ENCODE assay signal across 2 cellular contexts in the genomic region with DNA sequence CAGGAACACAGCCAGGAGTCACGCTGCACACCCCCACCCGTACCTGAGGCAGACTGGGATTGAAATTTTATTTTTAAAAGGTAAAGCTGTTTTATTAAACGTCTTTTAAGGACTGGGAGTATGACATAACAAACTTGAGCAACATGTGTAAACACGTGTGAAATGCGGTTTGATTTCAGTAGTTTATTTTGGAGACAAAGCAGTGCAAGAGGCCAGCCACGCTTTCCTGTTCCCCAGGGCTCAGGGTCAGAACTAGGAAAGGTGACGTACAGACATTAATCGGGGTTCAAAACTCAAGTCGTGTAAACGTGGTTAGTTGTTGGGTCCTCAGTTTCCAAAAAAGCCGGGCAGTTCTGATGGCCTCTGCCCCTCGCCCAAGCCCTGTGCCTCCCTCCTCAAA.
TF ChIP-seq lines count a peak whose summit lies in the region.

No MANE protein-coding gene starts in this region.

TF ChIP-seq in GM12878, 131 proteins besides CTCF, POLR2A, EP300 and RAD21 (continued from another document):
- TF ChIP-seq NKRF (conservative IDR thresholded peaks at IDR 0.05): no peak
- no peak for TF ChIP-seq CEBPB (IDR thresholded peaks at IDR 0.05; ENCODE audit: borderline replicate concordance in 1 of 2, low read depth in 2 of 2, low read length in 2 of 2)
- TF ChIP-seq ASH2L (IDR thresholded peaks at IDR 0.05; ENCODE audit: borderline replicate concordance, low read depth): no peak
- TF ChIP-seq CBX3 (IDR thresholded peaks at IDR 0.05; ENCODE audit: borderline replicate concordance, low read depth): no peak
- TF ChIP-seq, protein P1, sequence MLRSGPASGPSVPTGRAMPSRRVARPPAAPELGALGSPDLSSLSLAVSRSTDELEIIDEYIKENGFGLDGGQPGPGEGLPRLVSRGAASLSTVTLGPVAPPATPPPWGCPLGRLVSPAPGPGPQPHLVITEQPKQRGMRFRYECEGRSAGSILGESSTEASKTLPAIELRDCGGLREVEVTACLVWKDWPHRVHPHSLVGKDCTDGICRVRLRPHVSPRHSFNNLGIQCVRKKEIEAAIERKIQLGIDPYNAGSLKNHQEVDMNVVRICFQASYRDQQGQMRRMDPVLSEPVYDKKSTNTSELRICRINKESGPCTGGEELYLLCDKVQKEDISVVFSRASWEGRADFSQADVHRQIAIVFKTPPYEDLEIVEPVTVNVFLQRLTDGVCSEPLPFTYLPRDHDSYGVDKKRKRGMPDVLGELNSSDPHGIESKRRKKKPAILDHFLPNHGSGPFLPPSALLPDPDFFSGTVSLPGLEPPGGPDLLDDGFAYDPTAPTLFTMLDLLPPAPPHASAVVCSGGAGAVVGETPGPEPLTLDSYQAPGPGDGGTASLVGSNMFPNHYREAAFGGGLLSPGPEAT (IDR thresholded peaks at IDR 0.05; ENCODE audit: low read depth): no peak
- TF ChIP-seq ATF7 (IDR thresholded peaks at IDR 0.05; ENCODE audit: low read depth): no peak
- no peak for TF ChIP-seq TCF12 (IDR thresholded peaks at IDR 0.05; ENCODE audit: low read depth, low read length)
- TF ChIP-seq ZNF207 (IDR thresholded peaks at IDR 0.05; ENCODE audit: borderline replicate concordance): no peak
- TF ChIP-seq ZBED1 (IDR thresholded peaks at IDR 0.05; ENCODE audit: borderline replicate concordance): no peak
- TF ChIP-seq, protein P2, sequence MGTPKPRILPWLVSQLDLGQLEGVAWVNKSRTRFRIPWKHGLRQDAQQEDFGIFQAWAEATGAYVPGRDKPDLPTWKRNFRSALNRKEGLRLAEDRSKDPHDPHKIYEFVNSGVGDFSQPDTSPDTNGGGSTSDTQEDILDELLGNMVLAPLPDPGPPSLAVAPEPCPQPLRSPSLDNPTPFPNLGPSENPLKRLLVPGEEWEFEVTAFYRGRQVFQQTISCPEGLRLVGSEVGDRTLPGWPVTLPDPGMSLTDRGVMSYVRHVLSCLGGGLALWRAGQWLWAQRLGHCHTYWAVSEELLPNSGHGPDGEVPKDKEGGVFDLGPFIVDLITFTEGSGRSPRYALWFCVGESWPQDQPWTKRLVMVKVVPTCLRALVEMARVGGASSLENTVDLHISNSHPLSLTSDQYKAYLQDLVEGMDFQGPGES (IDR thresholded peaks at IDR 0.05): no peak
- no peak for TF ChIP-seq POLR2AphosphoS2 (IDR thresholded peaks at IDR 0.05; ENCODE audit: low read depth, low read length)
- no peak for TF ChIP-seq HCFC1 (IDR thresholded peaks at IDR 0.05; ENCODE audit: low read length)
- no peak for TF ChIP-seq SREBF1 (IDR thresholded peaks at IDR 0.05; ENCODE audit: low read length)
- no peak for TF ChIP-seq SMAD1 (IDR thresholded peaks at IDR 0.05; ENCODE audit: low read depth, partially characterized antibody)
TF ChIP-seq in GM12878: peak in this region for 0.

TF ChIP-seq in endothelial cell of umbilical vein, 7 proteins besides CTCF, POLR2A, EP300 and RAD21 (continued from another document):
- no peak for TF ChIP-seq GATA2 (IDR thresholded peaks at IDR 0.05; ENCODE audit: insufficient read depth, insufficient read length, low read depth, low read length)
- no peak for TF ChIP-seq EZH2 (IDR thresholded peaks at IDR 0.05; ENCODE audit: borderline replicate concordance, low read depth, low read length, severe bottlenecking)
- TF ChIP-seq FOS (IDR thresholded peaks at IDR 0.05; ENCODE audit: borderline replicate concordance, insufficient read depth, low read length): no peak
- TF ChIP-seq, protein P3, sequence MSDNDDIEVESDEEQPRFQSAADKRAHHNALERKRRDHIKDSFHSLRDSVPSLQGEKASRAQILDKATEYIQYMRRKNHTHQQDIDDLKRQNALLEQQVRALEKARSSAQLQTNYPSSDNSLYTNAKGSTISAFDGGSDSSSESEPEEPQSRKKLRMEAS (IDR thresholded peaks at IDR 0.05; ENCODE audit: insufficient read depth, insufficient read length): no peak
- no peak for TF ChIP-seq MYC (IDR thresholded peaks at IDR 0.05; ENCODE audit: low read depth, low read length)
- no peak for TF ChIP-seq JUN (IDR thresholded peaks at IDR 0.05; ENCODE audit: borderline replicate concordance, insufficient read depth, insufficient read length, low read depth)
